Comparison of ENCODE assay signal across 8 cellular contexts in the genomic region with DNA sequence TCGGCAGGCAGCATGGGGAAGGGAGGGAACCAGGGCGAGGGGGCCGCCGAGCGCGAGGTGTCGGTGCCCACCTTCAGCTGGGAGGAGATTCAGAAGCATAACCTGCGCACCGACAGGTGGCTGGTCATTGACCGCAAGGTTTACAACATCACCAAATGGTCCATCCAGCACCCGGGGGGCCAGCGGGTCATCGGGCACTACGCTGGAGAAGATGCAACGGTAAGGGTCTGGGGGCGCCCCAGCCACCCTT. TPM values are rescaled to one million over a fixed set of nuclear protein-coding genes. Genes with fewer than 3 reads are reported as not detected.
DNase-seq lines count a peak whose midpoint lies in the region; ATAC-seq and TF ChIP-seq lines count a peak whose summit lies in the region.

No MANE protein-coding gene starts in this region.

- H3K36me3 Mint-ChIP-seq in activated T-helper 1 cell treated with anti-CD3 and anti-CD28 coated beads, Interleukin-12 subunit alpha, Interleukin-12 subunit beta, Interleukin-2, Interleukin-4 antibody, amounts not matched to agents 30 ng/mL and 10 ng/mL and 1 ng/mL, durations not matched to agents 14 hours and 24 hours and 36 hours (ENCODE audit: low read depth): peaks cover 7% of the 10 kb centered on the region
- H3K36me3 Mint-ChIP-seq in immature natural killer cell: no peaks in the 10 kb centered on the region

- ATAC-seq in activated CD4-positive, CD25-positive, alpha-beta regulatory T cell treated with anti-CD3 and anti-CD28 coated beads, Interleukin-2, amount 50 U/mL, for 24 hours: no peak

- peak overlapping the region; percentile 81 to 91 for H3K27ac ChIP-seq in testis

- H3K36me3 ChIP-seq in testis (ENCODE audit: low read depth, missing control alignments): no peaks in the 10 kb centered on the region

- H3K27ac Mint-ChIP-seq in activated T-helper 1 cell treated with anti-CD3 and anti-CD28 coated beads, Interleukin-12 subunit alpha, Interleukin-12 subunit beta, Interleukin-2, Interleukin-4 antibody, amounts not matched to agents 30 ng/mL and 10 ng/mL and 1 ng/mL, durations not matched to agents 14 hours and 24 hours and 36 hours: peak overlapping the region; percentile 96
- peak overlapping the region; percentile 48 to 94 (median 82) for H3K27ac Mint-ChIP-seq in immature natural killer cell

- peaks cover 41% of the 10 kb centered on the region for H3K4me1 ChIP-seq in testis

- peaks cover 55% of the 10 kb centered on the region for H3K4me1 Mint-ChIP-seq in activated T-helper 1 cell treated with anti-CD3 and anti-CD28 coated beads, Interleukin-12 subunit alpha, Interleukin-12 subunit beta, Interleukin-2, Interleukin-4 antibody, amounts not matched to agents 30 ng/mL and 10 ng/mL and 1 ng/mL, durations not matched to agents 14 hours and 24 hours and 36 hours (ENCODE audit: low read depth)
- H3K4me1 Mint-ChIP-seq in immature natural killer cell: peaks cover 50 to 52% of the 10 kb centered on the region in 2 donors

- peak; percentile 41 for DNase-seq in activated CD4-positive, CD25-positive, alpha-beta regulatory T cell treated with anti-CD3 and anti-CD28 coated beads, Interleukin-2, amount 50 U/mL, for 72 hours
- no peak for DNase-seq in activated T-helper 1 cell treated with anti-CD3 and anti-CD28 coated beads, Interleukin-12 subunit alpha, Interleukin-12 subunit beta, Interleukin-2, Interleukin-4 antibody, amounts not matched to agents 30 ng/mL and 10 ng/mL and 1 ng/mL, durations not matched to agents 14 hours and 24 hours and 36 hours (ENCODE audit: low spot score)
- DNase-seq in immature natural killer cell: no peak
- DNase-seq in testis: no peak
- DNase-seq in DMS153 treated with DMSO at 0.1 percent for 48 hours (lab: John Stamatoyannopoulos, UW; ENCODE audit: unreplicated experiment): no peak
- no peak for DNase-seq in LoVo (ENCODE audit: low spot score)
- DNase-seq in activated CD4-positive, alpha-beta T cell treated with anti-CD3 and anti-CD28 coated beads, Interleukin-2, amount 50 U/mL, for 4 hours: no peak

- 0 to 2% methylated on average over 11 to 16 of the region's 16 CpGs for WGBS in testis, 2 donors

- no peak for TF ChIP-seq CTCF in testis (IDR thresholded peaks at IDR 0.05)

- H3K9me3 ChIP-seq in testis: no peaks in the 10 kb centered on the region

- no peak for TF ChIP-seq POLR2A in testis (IDR thresholded peaks at IDR 0.05)

- peak overlapping the region; percentile 93 for H3K4me3 Mint-ChIP-seq in activated T-helper 1 cell treated with anti-CD3 and anti-CD28 coated beads, Interleukin-12 subunit alpha, Interleukin-12 subunit beta, Interleukin-2, Interleukin-4 antibody, amounts not matched to agents 30 ng/mL and 10 ng/mL and 1 ng/mL, durations not matched to agents 14 hours and 24 hours and 36 hours
- peak overlapping the region; percentile 90 to 95 (median 92) for H3K4me3 Mint-ChIP-seq in immature natural killer cell

- H3K27me3 ChIP-seq in testis: no peaks in the 10 kb centered on the region

- no peaks in the 10 kb centered on the region for H3K27me3 Mint-ChIP-seq in activated T-helper 1 cell treated with anti-CD3 and anti-CD28 coated beads, Interleukin-12 subunit alpha, Interleukin-12 subunit beta, Interleukin-2, Interleukin-4 antibody, amounts not matched to agents 30 ng/mL and 10 ng/mL and 1 ng/mL, durations not matched to agents 14 hours and 24 hours and 36 hours (ENCODE audit: insufficient read depth)
- H3K27me3 Mint-ChIP-seq in immature natural killer cell (ENCODE audit: low read depth in 3 of 3): peaks cover 0 to 2% (median 2%) of the 10 kb centered on the region in 3 donors

- intact Hi-C loops in activated T-helper 1 cell treated with anti-CD3 and anti-CD28 coated beads, Interleukin-12 subunit alpha, Interleukin-12 subunit beta, Interleukin-2, Interleukin-4 antibody, amounts not matched to agents 30 ng/mL and 10 ng/mL and 1 ng/mL, durations not matched to agents 14 hours and 24 hours and 36 hours (cut with micrococcal nuclease): loop anchor here (1.0 to 5.0 kb wide), 3 partner anchors 138 to 1014 kb away; partner anchors contain the start of gene FTH1
- intact Hi-C loops in testis (cut with DNase I; ENCODE audit: low total_unique reads): no loop called here

- peak overlapping the region; percentile 62 to 72 for H3K4me3 ChIP-seq in testis

- no peaks in the 10 kb centered on the region for H3K9me3 Mint-ChIP-seq in activated T-helper 1 cell treated with anti-CD3 and anti-CD28 coated beads, Interleukin-12 subunit alpha, Interleukin-12 subunit beta, Interleukin-2, Interleukin-4 antibody, amounts not matched to agents 30 ng/mL and 10 ng/mL and 1 ng/mL, durations not matched to agents 14 hours and 24 hours and 36 hours
- H3K9me3 Mint-ChIP-seq in immature natural killer cell: no peaks in the 10 kb centered on the region

RNA-seq across cellular contexts. Expression of gene FADS2, which starts 0.2 kb away (rescaled TPM):
- 250 and 256 TPM in 2 replicates for total RNA-seq in activated T-helper 1 cell treated with anti-CD3 and anti-CD28 coated beads, Interleukin-12 subunit alpha, Interleukin-12 subunit beta, Interleukin-2, Interleukin-4 antibody, amounts not matched to agents 30 ng/mL and 10 ng/mL and 1 ng/mL, durations not matched to agents 14 hours and 24 hours and 36 hours
- polyA plus RNA-seq in immature natural killer cell (10 to 100 TPM; 21.9 to 28.7 (median 22.0) TPM), testis (ENCODE audit: insufficient read depth, low read depth, low replicate concordance) (80.8 TPM)
- 100 to 1,000 TPM in 1 of 2 donors, 10 to 100 TPM in 1; 73.5 to 123 TPM for total RNA-seq in testis

RNA-seq across cellular contexts. Expression of gene FADS1, which starts 11.5 kb away (rescaled TPM):
- 92.3 and 97.7 TPM in 2 replicates for total RNA-seq in activated T-helper 1 cell treated with anti-CD3 and anti-CD28 coated beads, Interleukin-12 subunit alpha, Interleukin-12 subunit beta, Interleukin-2, Interleukin-4 antibody, amounts not matched to agents 30 ng/mL and 10 ng/mL and 1 ng/mL, durations not matched to agents 14 hours and 24 hours and 36 hours
- polyA plus RNA-seq in immature natural killer cell: 10 to 100 TPM; 11.5 to 18.7 (median 17.7) TPM
- total RNA-seq in testis: 10 to 100 TPM; 24.5 to 39.8 TPM
- 21.1 TPM for polyA plus RNA-seq in testis (ENCODE audit: insufficient read depth, low read depth, low replicate concordance)

RNA-seq across cellular contexts. Expression of gene FEN1, which starts 35.6 kb away (rescaled TPM):
- 147 and 149 TPM in 2 replicates for total RNA-seq in activated T-helper 1 cell treated with anti-CD3 and anti-CD28 coated beads, Interleukin-12 subunit alpha, Interleukin-12 subunit beta, Interleukin-2, Interleukin-4 antibody, amounts not matched to agents 30 ng/mL and 10 ng/mL and 1 ng/mL, durations not matched to agents 14 hours and 24 hours and 36 hours
- 10 to 100 TPM; 20.3 to 31.3 (median 24.6) TPM for polyA plus RNA-seq in immature natural killer cell
- total RNA-seq in testis: 10 to 100 TPM; 22.7 to 31.5 TPM
- polyA plus RNA-seq in testis (ENCODE audit: insufficient read depth, low read depth, low replicate concordance): 27.3 TPM

RNA-seq across cellular contexts. Expression of gene TMEM258, which starts 35.9 kb away (rescaled TPM):
- total RNA-seq in activated T-helper 1 cell treated with anti-CD3 and anti-CD28 coated beads, Interleukin-12 subunit alpha, Interleukin-12 subunit beta, Interleukin-2, Interleukin-4 antibody, amounts not matched to agents 30 ng/mL and 10 ng/mL and 1 ng/mL, durations not matched to agents 14 hours and 24 hours and 36 hours: 164 and 166 TPM in 2 replicates
- polyA plus RNA-seq in immature natural killer cell (100 to 1,000 TPM; 160 to 274 (median 225) TPM), testis (ENCODE audit: insufficient read depth, low read depth, low replicate concordance) (162 TPM)
- total RNA-seq in testis: 10 to 100 TPM; 46.7 to 55.6 TPM
